ENCODE assay signal across 20 cellular contexts in the genomic region with DNA sequence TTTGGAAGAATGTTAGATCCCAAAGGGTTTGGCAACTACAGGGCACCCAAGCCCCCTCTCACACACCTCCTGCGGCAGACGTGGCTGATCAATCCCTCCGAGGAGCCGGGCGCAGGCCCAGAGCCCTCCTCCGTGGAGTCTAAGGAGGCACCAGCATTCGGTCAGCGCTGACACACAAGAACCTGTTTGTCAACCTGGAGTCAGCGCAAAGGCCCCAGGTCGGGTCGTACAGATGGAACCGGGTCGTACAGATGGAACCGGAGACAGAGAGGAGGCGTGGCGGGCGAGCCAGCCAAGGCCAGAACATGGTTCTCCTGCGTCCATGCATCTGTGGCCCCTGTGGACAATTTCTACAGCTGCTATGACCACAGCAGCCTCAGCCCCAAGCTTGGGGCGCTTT.
A peak's percentile ranks its signal among the peaks of the same experiment; 100 is the strongest.
DNase-seq lines count a peak whose midpoint lies in the region; ATAC-seq and TF ChIP-seq lines count a peak whose summit lies in the region.
"Had no signal": no experiment of that assay in that cellular context is flagged by ENCODE, and none has a peak within 500 bp of the region (broad histone marks: within the 10 kb centered on the region; RNA-seq: fewer than 3 reads in every experiment).

No MANE protein-coding gene starts in this region.

- intact Hi-C loops in breast epithelium (cut with DNase I; ENCODE audit: low total_unique reads) (loop anchor here (10.0 kb wide), 1 partner anchor 468 kb away; no protein-coding TSS in a partner anchor), MCF 10A (cut with micrococcal nuclease) (no loop called here), esophagus squamous epithelium (cut with DNase I) (no loop called here), prostate gland (cut with DNase I) (no loop called here), transverse colon (cut with DNase I; ENCODE audit: low total_unique reads) (no loop called here)

- H3K4me3 ChIP-seq in breast epithelium (peak overlapping the region; percentile 14 to 23 (median 17)), esophagus squamous epithelium (peak overlapping the region in 2 of 4 donors; percentile 5 to 35), prostate gland (peak overlapping the region in 1 of 2 donors; percentile 12), transverse colon (peak overlapping the region in 1 of 4 donors; percentile 6)

- in situ Hi-C loops in transverse colon (cut with MboI; ENCODE audit: low pct_ligation_motif_present in 1 of 4, low pct_unique_long_range_greater_than_20kb in 1 of 4, low sequenced_read_pairs in 3 of 4) = no loop called here

- TF ChIP-seq CTCF in breast epithelium (IDR thresholded peaks at IDR 0.05) = no peak
- no peak for TF ChIP-seq CTCF in MCF 10A (IDR thresholded peaks at IDR 0.05; ENCODE audit: unreplicated experiment)
- TF ChIP-seq CTCF in esophagus squamous epithelium (IDR thresholded peaks at IDR 0.05) = no peak
- TF ChIP-seq CTCF in prostate gland (IDR thresholded peaks at IDR 0.05) = no peak
- TF ChIP-seq CTCF in transverse colon (IDR thresholded peaks at IDR 0.05) = no peak

- WGBS in esophagus squamous epithelium, 2 donors = 85 to 92% methylated on average over 7 to 10 of the region's 19 CpGs
- 62% methylated on average over 19 of the region's 19 CpGs for WGBS in prostate gland
- WGBS in transverse colon (ENCODE audit: low coverage in 1 of 2), 2 donors = 91% methylated on average over 19 of the region's 19 CpGs; no CpG with 5 or more reads in 1 of the 2 donors

- no peaks in the 10 kb centered on the region for H3K27me3 ChIP-seq in breast epithelium
- H3K27me3 ChIP-seq in esophagus squamous epithelium = no peaks in the 10 kb centered on the region
- H3K27me3 ChIP-seq in prostate gland (replicated peaks; ENCODE audit: insufficient read depth) = no peaks in the 10 kb centered on the region
- no peaks in the 10 kb centered on the region for H3K27me3 ChIP-seq in transverse colon

- no peak for ATAC-seq in GM21825 (IDR thresholded peaks at IDR 0.05; ENCODE audit: unreplicated experiment)
- ATAC-seq: activated naive CD4-positive, alpha-beta T cell treated with anti-CD3 and anti-CD28 coated beads, Interleukin-2, amount 50 U/mL, for 72 hours had no signal

- H3K36me3 ChIP-seq in breast epithelium = no peaks in the 10 kb centered on the region
- H3K36me3 ChIP-seq in esophagus squamous epithelium = no peaks in the 10 kb centered on the region
- no peaks in the 10 kb centered on the region for H3K36me3 ChIP-seq in prostate gland
- H3K36me3 ChIP-seq in transverse colon = no peaks in the 10 kb centered on the region

- CTCF ChIA-PET in MCF 10A (lab: Yijun Ruan, JAX) = interaction anchor here (1.4 to 1.5 kb wide), 2 partner anchors 10 to 130 kb away, joined by 3 to 5 read pairs; no protein-coding TSS in a partner anchor

- no peak overlapping the region for H3K4me3 Mint-ChIP-seq in MCF 10A (ENCODE audit: unreplicated experiment)

- peaks cover 11% of the 10 kb centered on the region for H3K36me3 Mint-ChIP-seq in MCF 10A (ENCODE audit: insufficient read depth, unreplicated experiment)

- POLR2A ChIA-PET in MCF 10A (lab: Yijun Ruan, JAX) = no interaction called here

- peaks cover 0 to 6% of the 10 kb centered on the region in 2 donors for H3K4me1 ChIP-seq in breast epithelium
- peaks cover 0 to 22% (median 0%) of the 10 kb centered on the region in 3 donors for H3K4me1 ChIP-seq in esophagus squamous epithelium
- H3K4me1 ChIP-seq in prostate gland (replicated peaks) = peaks cover 8% of the 10 kb centered on the region
- peaks cover 0 to 10% (median 7%) of the 10 kb centered on the region in 4 donors for H3K4me1 ChIP-seq in transverse colon
- H3K4me1 ChIP-seq: Caco-2 had no signal

- TF ChIP-seq POLR2A in breast epithelium (IDR thresholded peaks at IDR 0.05) = no peak
- TF ChIP-seq POLR2A in esophagus squamous epithelium (IDR thresholded peaks at IDR 0.05) = no peak
- no peak for TF ChIP-seq POLR2A in prostate gland (IDR thresholded peaks at IDR 0.05)
- TF ChIP-seq POLR2A in transverse colon (IDR thresholded peaks at IDR 0.05) = no peak

- no peaks in the 10 kb centered on the region for H3K4me1 Mint-ChIP-seq in MCF 10A (ENCODE audit: insufficient read depth, unreplicated experiment)

- H3K9me3 ChIP-seq in breast epithelium = no peaks in the 10 kb centered on the region
- H3K9me3 ChIP-seq in esophagus squamous epithelium = no peaks in the 10 kb centered on the region
- no peaks in the 10 kb centered on the region for H3K9me3 ChIP-seq in prostate gland
- H3K9me3 ChIP-seq in transverse colon = no peaks in the 10 kb centered on the region
- H3K9me3 ChIP-seq: Caco-2 had no signal

- TF ChIP-seq EP300 in transverse colon (IDR thresholded peaks at IDR 0.05; ENCODE audit: low read depth) = no peak

- H3K9me3 Mint-ChIP-seq in MCF 10A (ENCODE audit: unreplicated experiment) = no peaks in the 10 kb centered on the region

- no peak overlapping the region for H3K27ac Mint-ChIP-seq in MCF 10A (ENCODE audit: low read depth, unreplicated experiment)
- H3K27ac Mint-ChIP-seq: activated naive CD4-positive, alpha-beta T cell treated with anti-CD3 and anti-CD28 coated beads, Interleukin-2, amount 50 U/mL, for 72 hours had no signal

- H3K27me3 Mint-ChIP-seq in MCF 10A (ENCODE audit: insufficient read depth, unreplicated experiment) = no peaks in the 10 kb centered on the region

- H3K27ac ChIP-seq in breast epithelium = peak overlapping the region; percentile 56 to 63
- H3K27ac ChIP-seq in esophagus squamous epithelium = peak overlapping the region in 3 of 4 donors; percentile 9 to 70 (median 60)
- peak overlapping the region; percentile 35 to 36 for H3K27ac ChIP-seq in prostate gland
- peak overlapping the region; percentile 41 to 73 (median 64) for H3K27ac ChIP-seq in transverse colon
- H3K27ac ChIP-seq: 22Rv1, HL-60 had no signal

- BruUV-seq in MCF 10A (replicated peaks; lab: Mats Ljungman, UMichigan) = no TSS peak

- DNase-seq in breast epithelium (ENCODE audit: low spot score in 2 of 2) = no peak
- no peak for DNase-seq in MCF 10A (ENCODE audit: unreplicated experiment)
- DNase-seq in esophagus squamous epithelium (lab: John Stamatoyannopoulos, UW) = no peak
- no peak for DNase-seq in prostate gland (ENCODE audit: low spot score)
- DNase-seq in transverse colon = no peak
- DNase-seq in stimulated activated CD4-positive, alpha-beta T cell treated with anti-CD3 and anti-CD28 coated beads, Interleukin-4, amount 100 ng/mL, for 24 hours = no peak
- DNase-seq in stimulated activated CD4-positive, alpha-beta T cell treated with anti-CD3 and anti-CD28 coated beads, Interleukin-15, amount 100 ng/mL, for 24 hours = no peak
- DNase-seq: activated CD4-positive, alpha-beta T cell treated with anti-CD3 and anti-CD28 coated beads for 4 hours; activated T-cell treated with anti-CD3 and anti-CD28 coated beads for 4 hours; Caco-2; central memory CD4-positive, alpha-beta T cell; KG1; NCI-H1436 treated with DMSO at 0.1 percent for 48 hours; NCI-H345; NK-92 treated with Interleukin-12 subunit alpha and Interleukin-12 subunit beta, amount 100 ng/mL, for 24 hours; SHP77 treated with DMSO at 0.1 percent for 48 hours had no signal
